ENCODE assay signal across 21 cellular contexts in genomic region chr2:190968522-190968921, GRCh38. TPM values are rescaled to one million over a fixed set of nuclear protein-coding genes. Genes with fewer than 3 reads are reported as not detected.
DNase-seq lines count a peak whose midpoint lies in the region; ATAC-seq and TF ChIP-seq lines count a peak whose summit lies in the region.
"Had no signal": no experiment of that assay in that cellular context is flagged by ENCODE, and none has a peak within 500 bp of the region (broad histone marks: within the 10 kb centered on the region; RNA-seq: fewer than 3 reads in every experiment).

No MANE protein-coding gene starts in this region.

- DNase-seq in natural killer cell = no peak
- DNase-seq in natural killer cell treated with Interleukin-12 subunit alpha and Interleukin-12 subunit beta and Interleukin-15 and Interleukin-18, amount 100 ng/mL, for 72 hours (ENCODE audit: low spot score) = no peak
- no peak for DNase-seq in IMR-90
- DNase-seq in central memory CD8-positive, alpha-beta T cell (ENCODE audit: low spot score in 2 of 2) = no peak
- no peak for DNase-seq in colonic mucosa
- DNase-seq in MV-4-11 (lab: John Stamatoyannopoulos, UW) = no peak
- DNase-seq: activated CD4-positive, alpha-beta T cell treated with anti-CD3 and anti-CD28 coated beads for 1 hour; aorta; effector CD4-positive, alpha-beta T cell; HFFc6; NCI-H1092; NCI-H187; ovary; SIG-M5; stimulated activated naive CD4-positive, alpha-beta T cell had no signal

- no peak overlapping the region for H2BK20ac ChIP-seq in IMR-90 (ENCODE audit: low read depth, low read length)

- no peak overlapping the region for H2BK15ac ChIP-seq in IMR-90 (ENCODE audit: low read depth, low read length)

- TF ChIP-seq POLR2A in IMR-90 (IDR thresholded peaks at IDR 0.05; ENCODE audit: low read depth, low read length) = no peak

- no peak overlapping the region for H4K91ac ChIP-seq in IMR-90 (ENCODE audit: insufficient read depth, low read depth, low read length)

- POLR2A ChIA-PET in IMR-90 (lab: Charles Lee; ENCODE audit: unreplicated experiment) = no interaction called here

- no peak for TF ChIP-seq RAD21 in IMR-90 (IDR thresholded peaks at IDR 0.05; ENCODE audit: low read length)

- in situ Hi-C loops in IMR-90 (cut with MboI; ENCODE audit: low sequenced_read_pairs) = no loop called here

- H3K4me1 Mint-ChIP-seq in natural killer cell = peaks cover 15 to 24% of the 10 kb centered on the region in 2 donors
- H3K4me1 Mint-ChIP-seq in natural killer cell treated with Interleukin-12 subunit alpha and Interleukin-12 subunit beta and Interleukin-15 and Interleukin-18, amount 100 ng/mL, for 72 hours (ENCODE audit: low read depth in 2 of 2) = peaks cover 8 to 21% of the 10 kb centered on the region in 2 donors
- peaks cover 14% of the 10 kb centered on the region for H3K4me1 Mint-ChIP-seq in central memory CD8-positive, alpha-beta T cell
- H3K4me1 Mint-ChIP-seq: neural crest cell had no signal

- H3K9ac ChIP-seq in IMR-90 (ENCODE audit: low read depth, low read length) (no peak overlapping the region), colonic mucosa (ENCODE audit: low read depth in 2 of 2, low read length in 2 of 2) (no peak overlapping the region)

- H3K56ac ChIP-seq in IMR-90 (ENCODE audit: extremely low read depth, insufficient read depth, low read length) = no peak overlapping the region

- dilution Hi-C loops in IMR-90 (cut with HindIII; ENCODE audit: low sequenced_read_pairs, unreplicated experiment) = no loop called here

- H3K79me1 ChIP-seq in IMR-90 (ENCODE audit: low read depth in 1 of 2, low read length in 2 of 2) = 0 out of 4 replicates have a peak, but pooled peaks cover 0 to 3% of the 10 kb centered on the region in 2 experiments

- H2AK9ac ChIP-seq in IMR-90 (replicated peaks; ENCODE audit: low read depth, low read length, poor library complexity) = no peak overlapping the region

- H3K4me3 ChIP-seq in IMR-90 (ENCODE audit: insufficient read depth, low read depth, low read length) = no peak overlapping the region
- H3K4me3 ChIP-seq in colonic mucosa = no peak overlapping the region
- H3K4me3 ChIP-seq: hepatocyte, ovary, thoracic aorta had no signal

- peaks cover 3% of the 10 kb centered on the region; the same call in 1 of the 2 replicates for H3K9me1 ChIP-seq in IMR-90 (ENCODE audit: insufficient read depth, low read length)

- BruUV-seq in IMR-90 (replicated peaks; lab: Mats Ljungman, UMichigan) = no TSS peak

- no peak overlapping the region for H3K14ac ChIP-seq in IMR-90 (replicated peaks; ENCODE audit: low read depth, low read length)

- no peak for ATAC-seq in natural killer cell
- no peak for ATAC-seq in natural killer cell treated with Interleukin-12 subunit alpha and Interleukin-12 subunit beta and Interleukin-15 and Interleukin-18, amount 100 ng/mL, for 72 hours
- no peak for ATAC-seq in IMR-90 (ENCODE audit: low read depth)
- ATAC-seq in central memory CD8-positive, alpha-beta T cell (replicated peaks; ENCODE audit: extremely low read depth, poor library complexity, severe bottlenecking) = no peak
- no peak for ATAC-seq in GM19452 (IDR thresholded peaks at IDR 0.05; ENCODE audit: unreplicated experiment)
- ATAC-seq: activated naive CD4-positive, alpha-beta T cell treated with anti-CD3 and anti-CD28 coated beads, Interleukin-2, amount 50 U/mL, for 72 hours had no signal

- WGBS in IMR-90 (ENCODE audit: extremely low coverage in 2 of 2, insufficient read length in 1 of 2), 2 experiments = no CpG with 5 or more reads among the region's 2 CpGs

- TF ChIP-seq CTCF in natural killer cell (IDR thresholded peaks at IDR 0.05) = no peak
- no peak for TF ChIP-seq CTCF in IMR-90 (conservative IDR thresholded peaks at IDR 0.05; ENCODE audit: low read depth, low read length)
- TF ChIP-seq CTCF in colonic mucosa (IDR thresholded peaks at IDR 0.05) = no peak

- H2AFZ ChIP-seq in IMR-90 (replicated peaks; ENCODE audit: low read length, poor library complexity) = no peak overlapping the region
- H2AFZ ChIP-seq: hepatocyte had no signal

- peaks cover 37% of the 10 kb centered on the region for H3K36me3 Mint-ChIP-seq in natural killer cell
- H3K36me3 Mint-ChIP-seq in natural killer cell treated with Interleukin-12 subunit alpha and Interleukin-12 subunit beta and Interleukin-15 and Interleukin-18, amount 100 ng/mL, for 72 hours = peaks cover 40% of the 10 kb centered on the region
- H3K36me3 Mint-ChIP-seq in central memory CD8-positive, alpha-beta T cell (ENCODE audit: insufficient read depth) = peaks cover 56% of the 10 kb centered on the region

- H4K5ac ChIP-seq in IMR-90 (ENCODE audit: low read depth, low read length) = no peak overlapping the region

- H3K4me1 ChIP-seq in IMR-90 (ENCODE audit: control insufficient read depth, insufficient read depth, low read length) = no peaks in the 10 kb centered on the region
- H3K4me1 ChIP-seq in colonic mucosa = no peaks in the 10 kb centered on the region

- no peak overlapping the region for H2AK5ac ChIP-seq in IMR-90 (ENCODE audit: low read depth, low read length)

- no peak overlapping the region for H3K4ac ChIP-seq in IMR-90 (ENCODE audit: low read depth, low read length)

- no peak overlapping the region for H3K23ac ChIP-seq in IMR-90 (ENCODE audit: low read depth, low read length)

- intact Hi-C loops in natural killer cell (cut with micrococcal nuclease) (no loop called here), IMR-90 (cut with micrococcal nuclease) (loop anchor here (5.0 kb wide), 1 partner anchor 34 kb away; no protein-coding TSS in a partner anchor), colonic mucosa (cut with DNase I) (no loop called here)

- H3K36me3 ChIP-seq in IMR-90 (ENCODE audit: control insufficient read depth, insufficient read depth, low read length) (peaks cover 42% of the 10 kb centered on the region), colonic mucosa (peaks cover 8% of the 10 kb centered on the region)
- H3K36me3 ChIP-seq: ovary had no signal

- H4K20me1 ChIP-seq in IMR-90 (ENCODE audit: insufficient read depth, low read length) = no peaks in the 10 kb centered on the region

- CTCF ChIA-PET in IMR-90 (lab: Yijun Ruan, JAX) = no interaction called here

- no peak overlapping the region for H3K4me2 ChIP-seq in IMR-90 (ENCODE audit: low read depth, low read length)
- H3K4me2 ChIP-seq: hepatocyte had no signal

- H3K27me3 ChIP-seq in IMR-90 (ENCODE audit: control insufficient read depth, insufficient read depth, low read length) (no peaks in the 10 kb centered on the region), colonic mucosa (no peaks in the 10 kb centered on the region)
- H3K27me3 ChIP-seq: hepatocyte, ovary had no signal

- no peaks in the 10 kb centered on the region for H3K9me3 ChIP-seq in IMR-90 (ENCODE audit: control insufficient read depth, insufficient read depth, low read length)
- H3K9me3 ChIP-seq in colonic mucosa = no peaks in the 10 kb centered on the region
- H3K9me3 ChIP-seq: ovary, thoracic aorta had no signal

- H4K8ac ChIP-seq in IMR-90 (ENCODE audit: low read depth in 2 of 2, low read length in 2 of 2) = no peak overlapping the region

- H3K9me3 Mint-ChIP-seq in natural killer cell = no peaks in the 10 kb centered on the region
- H3K9me3 Mint-ChIP-seq in natural killer cell treated with Interleukin-12 subunit alpha and Interleukin-12 subunit beta and Interleukin-15 and Interleukin-18, amount 100 ng/mL, for 72 hours = no peaks in the 10 kb centered on the region
- no peaks in the 10 kb centered on the region for H3K9me3 Mint-ChIP-seq in central memory CD8-positive, alpha-beta T cell
- H3K9me3 Mint-ChIP-seq: activated naive CD4-positive, alpha-beta T cell treated with anti-CD3 and anti-CD28 coated beads, Interleukin-2, amount 50 U/mL, for 72 hours; HFFc6; neural crest cell had no signal

- H3K27ac ChIP-seq in IMR-90 (ENCODE audit: insufficient read depth, low read length) (no peak overlapping the region), colonic mucosa (no peak overlapping the region)
- H3K27ac ChIP-seq: C4-2B, hepatocyte, ovary had no signal

- no peak overlapping the region for H3K18ac ChIP-seq in IMR-90 (ENCODE audit: low read depth, low read length)

- no peak overlapping the region for H2BK120ac ChIP-seq in IMR-90 (ENCODE audit: low read depth, low read length)

- no peaks in the 10 kb centered on the region for H3K27me3 Mint-ChIP-seq in natural killer cell (ENCODE audit: low read depth in 2 of 2)
- no peaks in the 10 kb centered on the region for H3K27me3 Mint-ChIP-seq in natural killer cell treated with Interleukin-12 subunit alpha and Interleukin-12 subunit beta and Interleukin-15 and Interleukin-18, amount 100 ng/mL, for 72 hours
- H3K27me3 Mint-ChIP-seq in central memory CD8-positive, alpha-beta T cell = no peaks in the 10 kb centered on the region

- H3K4me3 Mint-ChIP-seq in natural killer cell = no peak overlapping the region
- H3K4me3 Mint-ChIP-seq in natural killer cell treated with Interleukin-12 subunit alpha and Interleukin-12 subunit beta and Interleukin-15 and Interleukin-18, amount 100 ng/mL, for 72 hours = no peak overlapping the region
- H3K4me3 Mint-ChIP-seq in central memory CD8-positive, alpha-beta T cell = no peak overlapping the region
- H3K4me3 Mint-ChIP-seq: HFFc6, neural crest cell had no signal

- H2BK5ac ChIP-seq in IMR-90 (ENCODE audit: low read depth, low read length, poor library complexity, severe bottlenecking) = no peak overlapping the region

- peak overlapping the region; percentile 51 to 76 for H3K27ac Mint-ChIP-seq in natural killer cell
- peak overlapping the region in 1 of 2 donors; percentile 14 for H3K27ac Mint-ChIP-seq in natural killer cell treated with Interleukin-12 subunit alpha and Interleukin-12 subunit beta and Interleukin-15 and Interleukin-18, amount 100 ng/mL, for 72 hours
- peak overlapping the region; percentile 53 for H3K27ac Mint-ChIP-seq in central memory CD8-positive, alpha-beta T cell (ENCODE audit: low read depth)

TF ChIP-seq in IMR-90, 13 proteins besides CTCF, POLR2A, EP300 and RAD21:
- TF ChIP-seq MAFK (IDR thresholded peaks at IDR 0.05; ENCODE audit: low read depth, low read length) = peak; percentile 56
- TF ChIP-seq SMC3 (IDR thresholded peaks at IDR 0.05; ENCODE audit: low read depth, low read length) = no peak

RNA-seq across cellular contexts. Expression of gene STAT1, which starts 45.4 kb away (rescaled TPM):
- 10 to 100 TPM; 49.1 to 91.6 (median 86.2) TPM for total RNA-seq in natural killer cell
- 100 to 1,000 TPM; 145 to 252 TPM for total RNA-seq in natural killer cell treated with Interleukin-12 subunit alpha and Interleukin-12 subunit beta and Interleukin-15 and Interleukin-18, amount 100 ng/mL, for 72 hours
- total RNA-seq in IMR-90 (2012; rRNA removed) = 67.9 and 80.3 TPM in 2 replicates
- polyA plus RNA-seq in IMR-90 (2012; rRNA removed) = 42.6 and 43.2 TPM in 2 replicates
- 17.3 and 19.3 TPM in 2 replicates for polyA plus RNA-seq in IMR-90 (2012; cell fraction: cytosol; rRNA removed)
- 17.0 and 40.3 TPM in 2 replicates for polyA plus RNA-seq in IMR-90 (2012; cell fraction: nucleus; rRNA removed; ENCODE audit: low replicate concordance)
- total RNA-seq in colonic mucosa = 10 to 100 TPM; 52.7 to 58.3 TPM
